9 cellular contexts compared by ENCODE assay signal in the genomic region with DNA sequence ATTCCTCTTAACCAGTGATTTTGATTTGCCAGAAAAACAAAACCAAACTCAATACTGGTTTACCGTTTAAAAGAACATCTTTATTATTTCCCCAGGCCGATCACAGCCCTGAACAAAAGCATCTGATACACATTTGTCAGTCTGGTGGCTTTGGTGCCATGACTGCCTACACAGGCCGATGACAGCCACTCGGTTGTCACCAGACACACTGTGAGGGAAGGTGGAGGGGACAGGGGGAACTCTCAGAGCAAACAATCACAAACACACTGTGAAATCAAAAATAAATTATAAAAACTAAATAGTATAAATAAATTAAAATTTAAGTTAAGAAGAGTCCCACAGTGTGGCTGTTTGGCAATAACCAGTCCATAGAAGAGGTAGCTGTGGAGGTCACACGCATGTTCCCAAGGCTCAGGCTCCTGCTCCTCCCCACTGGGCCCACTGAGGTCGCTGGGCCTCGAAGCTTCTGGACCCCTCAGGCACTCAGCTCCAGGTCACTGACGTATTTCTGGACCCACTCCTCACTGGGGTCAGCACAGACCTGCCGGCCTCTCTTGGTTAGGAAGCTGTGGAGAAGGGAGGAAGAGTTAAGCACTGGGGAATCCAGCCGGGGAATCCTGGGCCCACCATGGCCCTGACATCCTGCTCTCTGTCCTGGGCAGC. TPM values are rescaled to one million over a fixed set of nuclear protein-coding genes. Genes with fewer than 3 reads are reported as not detected.
"Had no signal": no experiment of that assay in that cellular context is flagged by ENCODE, and none has a peak within 500 bp of the region (broad histone marks: within the 10 kb centered on the region; RNA-seq: fewer than 3 reads in every experiment).

No MANE protein-coding gene starts in this region.

RNA-seq across cellular contexts. Expression of a gene that starts 1.6 kb away (rescaled TPM):
- total RNA-seq: cardiac septum, chondrocyte, esophagus muscularis mucosa, foreskin keratinocyte, tibial nerve had no signal
- polyA plus RNA-seq: foreskin keratinocyte, psoas muscle had no signal

RNA-seq across cellular contexts. Expression of a gene that starts 15.9 kb away (rescaled TPM):
- total RNA-seq: cardiac septum, chondrocyte, endodermal cell, foreskin keratinocyte, left lobe of liver, psoas muscle had no signal
- polyA plus RNA-seq: foreskin keratinocyte, psoas muscle had no signal

RNA-seq across cellular contexts. Expression of a gene that starts 18.5 kb away (rescaled TPM):
- total RNA-seq: mononuclear cell had no signal
